Comparison of ENCODE assay signal across 6 cellular contexts in genomic region chr19:5621945-5622464, GRCh38. TPM values are rescaled to one million over a fixed set of nuclear protein-coding genes. Genes with fewer than 3 reads are reported as not detected.
DNase-seq lines count a peak whose midpoint lies in the region; ATAC-seq lines count a peak whose summit lies in the region.

No MANE protein-coding gene starts in this region.

- H3K9me3 ChIP-seq in mesenchymal stem cell (ENCODE audit: control insufficient read depth, low read length): no peaks in the 10 kb centered on the region

- peak; percentile 36 for DNase-seq in activated naive CD4-positive, alpha-beta T cell treated with anti-CD3 and anti-CD28 coated beads, Interleukin-2, amount 50 U/mL, for 16 hours
- no peak for DNase-seq in mesenchymal stem cell
- no peak for DNase-seq in HuH-7 (ENCODE audit: low spot score)
- DNase-seq in HPDE6-E6E7 (ENCODE audit: extremely low spot score): no peak

- under 1% methylated on average over 35 of the region's 35 CpGs for WGBS in mesenchymal stem cell

- H3K27me3 ChIP-seq in mesenchymal stem cell (ENCODE audit: control insufficient read depth in 1 of 2, insufficient read depth in 1 of 2, low read length in 2 of 2): no peaks in the 10 kb centered on the region

- H2AK5ac ChIP-seq in mesenchymal stem cell (ENCODE audit: low read length, severe bottlenecking): no peak overlapping the region

- peak overlapping the region; percentile 88 to 96 for H3K18ac ChIP-seq in mesenchymal stem cell (ENCODE audit: low read depth in 1 of 2, low read length in 2 of 2)

- no peak overlapping the region for H3K27ac ChIP-seq in mesenchymal stem cell (ENCODE audit: low read length, poor library complexity, severe bottlenecking)

- H2BK120ac ChIP-seq in mesenchymal stem cell (ENCODE audit: low read depth, low read length): peak overlapping the region; percentile 30

- ATAC-seq in HG03460 (IDR thresholded peaks at IDR 0.05; ENCODE audit: unreplicated experiment) (peak; percentile 5), GM19351 (IDR thresholded peaks at IDR 0.05; ENCODE audit: unreplicated experiment) (no peak)

- H3K36me3 ChIP-seq in mesenchymal stem cell (ENCODE audit: control insufficient read depth in 1 of 2, insufficient read depth in 2 of 2, low read depth in 1 of 2, low read length in 2 of 2): peaks cover 22 to 58% of the 10 kb centered on the region in 2 experiments

- H3K4me2 ChIP-seq in mesenchymal stem cell (ENCODE audit: low read length, poor library complexity, severe bottlenecking): peak overlapping the region; percentile 62

- H3K4ac ChIP-seq in mesenchymal stem cell (ENCODE audit: low read depth in 1 of 2, low read length in 2 of 2): peak overlapping the region; percentile 46 to 95

- peaks cover 13% of the 10 kb centered on the region for H3K4me1 ChIP-seq in mesenchymal stem cell (ENCODE audit: control insufficient read depth, insufficient read depth, low read depth, low read length)

- H3K9ac ChIP-seq in mesenchymal stem cell (ENCODE audit: low read length): peak overlapping the region; percentile 93

- no peak overlapping the region for H2BK12ac ChIP-seq in mesenchymal stem cell (ENCODE audit: low read length in 2 of 2)

- H3K14ac ChIP-seq in mesenchymal stem cell (ENCODE audit: low read length in 2 of 2): peak overlapping the region in 1 of 2 experiments; percentile 96

- H4K8ac ChIP-seq in mesenchymal stem cell (ENCODE audit: low read length): peak overlapping the region; percentile 60

- H3K4me3 ChIP-seq in mesenchymal stem cell (ENCODE audit: insufficient read depth in 1 of 2, low read depth in 1 of 2, low read length in 2 of 2): peak overlapping the region; percentile 96 to 98

- H2BK15ac ChIP-seq in mesenchymal stem cell (ENCODE audit: low read depth, poor library complexity, severe bottlenecking): no peak overlapping the region

- H2BK5ac ChIP-seq in mesenchymal stem cell (ENCODE audit: low read depth, low read length, poor library complexity, severe bottlenecking): no peak overlapping the region

- peak overlapping the region; percentile 86 for H2AFZ ChIP-seq in mesenchymal stem cell (ENCODE audit: low read depth, low read length)

- peak overlapping the region; percentile 80 to 98 for H3K23ac ChIP-seq in mesenchymal stem cell (ENCODE audit: low read length in 2 of 2)

- H3K79me1 ChIP-seq in mesenchymal stem cell (replicated peaks; ENCODE audit: low read length, poor library complexity, severe bottlenecking): peaks cover 5% of the 10 kb centered on the region

- H4K91ac ChIP-seq in mesenchymal stem cell (ENCODE audit: low read length): peak overlapping the region; percentile 87

RNA-seq across cellular contexts. Expression of gene SAFB2, which starts 0.6 kb away (rescaled TPM):
- 25.9 TPM for polyA plus RNA-seq in mesenchymal stem cell (2013, experiment 1 of 2)
- polyA plus RNA-seq in mesenchymal stem cell (2013, experiment 2 of 2): 24.3 TPM

RNA-seq across cellular contexts. Expression of gene SAFB, which starts 0.9 kb away (rescaled TPM):
- polyA plus RNA-seq in mesenchymal stem cell (2013, experiment 1 of 2): 32.5 TPM
- 30.9 TPM for polyA plus RNA-seq in mesenchymal stem cell (2013, experiment 2 of 2)

RNA-seq across cellular contexts. Expression of gene TINCR, which starts 54.3 kb away (rescaled TPM):
- polyA plus RNA-seq in mesenchymal stem cell (2013, experiment 1 of 2): 0.08 TPM
- polyA plus RNA-seq in mesenchymal stem cell (2013, experiment 2 of 2): 0.03 TPM

RNA-seq across cellular contexts. Expression of gene MICOS13, which starts 58.3 kb away (rescaled TPM):
- 58.1 TPM for polyA plus RNA-seq in mesenchymal stem cell (2013, experiment 1 of 2)
- polyA plus RNA-seq in mesenchymal stem cell (2013, experiment 2 of 2): 61.4 TPM

RNA-seq across cellular contexts. Expression of gene HSD11B1L, which starts 58.8 kb away (rescaled TPM):
- polyA plus RNA-seq in mesenchymal stem cell (2013, experiment 1 of 2): 13.7 TPM
- polyA plus RNA-seq in mesenchymal stem cell (2013, experiment 2 of 2): 13.5 TPM
